ENCODE assay signal across 1 cellular context in the genomic region with DNA sequence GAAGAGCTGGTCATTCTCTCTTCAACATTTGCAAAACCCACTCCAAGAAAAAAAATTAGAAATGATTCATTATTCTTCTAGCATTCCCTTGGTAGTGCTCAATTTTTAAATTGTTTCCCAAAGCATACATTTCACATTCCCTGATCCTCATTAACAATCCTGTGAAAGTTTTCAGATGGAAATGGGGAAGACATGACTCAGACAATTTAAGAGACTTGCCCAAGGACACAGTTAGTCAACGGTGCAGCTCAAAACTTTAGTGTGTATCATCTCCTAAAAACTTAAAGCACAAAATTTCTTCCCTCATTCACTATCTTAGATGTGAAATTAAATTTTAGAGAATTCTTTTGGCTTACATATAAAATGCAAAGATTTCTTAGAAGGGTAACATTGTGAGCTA.
TF ChIP-seq lines count a peak whose summit lies in the region.

No MANE protein-coding gene starts in this region.

TF ChIP-seq in SK-N-SH treated with all-trans-retinoic acid at 6 μM for 48 hours, 23 proteins besides CTCF, POLR2A, EP300 and RAD21 (continued from another document):
- no peak for TF ChIP-seq TSHZ2 (CRISPR knock-in tag; IDR thresholded peaks at IDR 0.05)
- no peak for TF ChIP-seq ARNTL (CRISPR knock-in tag; IDR thresholded peaks at IDR 0.05; ENCODE audit: borderline replicate concordance, low read depth)
- no peak for TF ChIP-seq ZNF565 (CRISPR knock-in tag; conservative IDR thresholded peaks at IDR 0.05; ENCODE audit: low read depth)
- TF ChIP-seq ZNF8 (CRISPR knock-in tag; IDR thresholded peaks at IDR 0.05) = no peak
- TF ChIP-seq CSDC2 (CRISPR knock-in tag; IDR thresholded peaks at IDR 0.05) = no peak
- no peak for TF ChIP-seq PATZ1 (CRISPR knock-in tag; IDR thresholded peaks at IDR 0.05; ENCODE audit: borderline replicate concordance)
- no peak for TF ChIP-seq GLIS3 (CRISPR knock-in tag; IDR thresholded peaks at IDR 0.05)
- no peak for TF ChIP-seq ZFP3 (CRISPR knock-in tag; IDR thresholded peaks at IDR 0.05)
TF ChIP-seq in SK-N-SH treated with all-trans-retinoic acid at 6 μM for 48 hours: peak in this region for 0.
